In the genomic region with DNA sequence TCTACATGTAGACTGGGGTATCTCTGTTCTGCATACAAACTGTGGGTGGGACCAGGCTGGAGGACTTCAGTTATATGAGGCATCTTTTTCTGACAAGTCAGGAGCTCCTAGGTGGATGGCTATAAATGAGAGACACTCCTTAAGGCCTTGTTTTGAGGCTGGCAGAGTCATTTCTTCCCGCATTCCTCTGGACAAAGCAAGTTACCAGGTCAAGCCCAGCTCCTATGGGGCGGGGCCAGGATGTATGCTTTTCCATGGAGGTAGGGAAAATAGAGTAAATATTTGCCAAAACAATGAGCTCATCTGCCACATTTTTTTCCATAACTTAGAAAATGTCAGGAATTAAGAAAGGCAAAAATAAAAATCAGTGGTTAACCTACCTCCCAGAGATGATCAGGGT, we compare ENCODE assay signal across 29 cellular contexts.
"Had no signal": no experiment of that assay in that cellular context is flagged by ENCODE, and none has a peak within 500 bp of the region (broad histone marks: within the 10 kb centered on the region; RNA-seq: fewer than 3 reads in every experiment).

No MANE protein-coding gene starts in this region.

- H3K9me3 ChIP-seq: ascending aorta, breast epithelium, colonic mucosa had no signal

- H3K4me1 ChIP-seq: ascending aorta, breast epithelium, colonic mucosa had no signal

- H3K4me3 ChIP-seq: ascending aorta, breast epithelium, cardiac muscle cell, colonic mucosa had no signal

- ATAC-seq: activated naive CD4-positive, alpha-beta T cell treated with anti-CD3 and anti-CD28 coated beads, Interleukin-2, amount 50 U/mL, for 72 hours; activated T-cell treated with anti-CD3 and anti-CD28 coated beads, Interleukin-2, amount 50 U/mL, for 72 hours; esophagus mucosa; WTC11 had no signal

- H3K27ac ChIP-seq: ascending aorta, breast epithelium, cardiac muscle cell, colonic mucosa had no signal

- FAIRE-seq: endometrium, endothelial cell of umbilical vein, frontal cortex had no signal

- DNase-seq: activated CD4-positive, alpha-beta memory T cell treated with anti-CD3 and anti-CD28 coated beads, Interleukin-2, amount 10 ng/mL, durations not matched to agents 7 days and 5 days; activated CD4-positive, alpha-beta T cell treated with anti-CD3 and anti-CD28 coated beads for 1 hour; activated CD4-positive, alpha-beta T cell treated with anti-CD3 and anti-CD28 coated beads for 4 hours; activated CD4-positive, alpha-beta T cell treated with anti-CD3 and anti-CD28 coated beads, Interleukin-2, amount 10 ng/mL, durations not matched to agents 7 days and 5 days; activated CD4-positive, alpha-beta T cell treated with anti-CD3 and anti-CD28 coated beads, Interleukin-2, amount 50 U/mL, for 4 hours; activated CD8-positive, alpha-beta memory T cell treated with anti-CD3 and anti-CD28 coated beads, Interleukin-2, amount 50 U/mL, for 48 hours; activated gamma-delta T cell; activated naive CD4-positive, alpha-beta T cell; activated naive CD4-positive, alpha-beta T cell treated with anti-CD3 and anti-CD28 coated beads, Interleukin-2, amount 10 ng/mL, durations not matched to agents 7 days and 5 days; activated naive CD8-positive, alpha-beta T cell treated with anti-CD3 and anti-CD28 coated beads, Interleukin-2, amount 10 ng/mL, durations not matched to agents 7 days and 5 days; activated T-cell treated with anti-CD3 and anti-CD28 coated beads for 4 hours; activated T-cell treated with anti-CD3 and anti-CD28 coated beads, Interleukin-2, amount 50 U/mL, for 24 hours; activated T-cell treated with anti-CD3 and anti-CD28 coated beads, Interleukin-2, amount 50 U/mL, for 72 hours; central memory CD4-positive, alpha-beta T cell; cerebellar nuclear complex; colonic mucosa; effector CD8-positive, alpha-beta T cell; foreskin fibroblast; head of caudate nucleus; hippocampal formation had no signal
